ENCODE assay signal across 16 cellular contexts in the genomic region with DNA sequence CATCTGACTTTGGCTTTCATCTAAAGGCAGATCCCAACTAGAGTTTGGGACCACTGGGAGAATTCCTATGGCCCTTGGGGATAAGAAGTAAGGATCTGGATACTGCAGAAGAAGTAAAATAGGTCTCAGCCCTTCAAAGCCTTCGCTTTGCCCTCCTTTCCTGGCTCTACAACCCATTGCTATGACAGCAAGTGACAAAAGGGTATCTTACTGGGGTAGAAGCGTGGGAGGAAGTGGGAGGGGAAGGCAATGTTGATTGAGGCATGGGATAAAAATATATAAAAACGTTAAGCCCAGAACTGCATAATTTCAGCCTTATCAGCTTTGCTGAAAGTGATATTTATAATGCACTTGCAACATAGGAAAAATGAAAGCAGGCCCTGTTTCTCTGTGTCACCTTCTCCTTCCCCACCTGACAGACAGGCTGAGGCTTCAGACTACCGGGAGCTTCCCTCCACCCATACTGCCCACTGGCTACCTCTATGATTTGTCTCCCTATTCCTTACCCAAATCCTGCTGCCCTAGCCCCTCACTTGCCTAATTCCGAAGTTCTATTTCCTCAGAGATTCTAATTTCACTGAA. TPM values are rescaled to one million over a fixed set of nuclear protein-coding genes. Genes with fewer than 3 reads are reported as not detected.
A peak's percentile ranks its signal among the peaks of the same experiment; 100 is the strongest.
DNase-seq lines count a peak whose midpoint lies in the region; ATAC-seq and TF ChIP-seq lines count a peak whose summit lies in the region.
"Had no signal": no experiment of that assay in that cellular context is flagged by ENCODE, and none has a peak within 500 bp of the region (broad histone marks: within the 10 kb centered on the region; RNA-seq: fewer than 3 reads in every experiment).

No MANE protein-coding gene starts in this region.

- no peak overlapping the region for H2AFZ ChIP-seq in mammary epithelial cell (ENCODE audit: low read depth, low read length)
- H2AFZ ChIP-seq: PC-9 had no signal

- H3K4me3 ChIP-seq in NB4 (ENCODE audit: low read depth, low read length) (no peak overlapping the region), stomach (no peak overlapping the region), mammary epithelial cell (replicated peaks in 1 of 3; ENCODE audit: insufficient read depth in 1 of 3, low read depth in 2 of 3, low read length in 3 of 3) (no peak overlapping the region)
- H3K4me3 ChIP-seq: PC-9, psoas muscle had no signal

- H3K36me3 ChIP-seq in stomach = no peaks in the 10 kb centered on the region
- no peaks in the 10 kb centered on the region for H3K36me3 ChIP-seq in mammary epithelial cell (ENCODE audit: insufficient read depth, low read length)

- H3K9me3 ChIP-seq in stomach (no peaks in the 10 kb centered on the region), mammary epithelial cell (replicated peaks; ENCODE audit: insufficient read depth, low read length) (no peaks in the 10 kb centered on the region)
- H3K9me3 ChIP-seq: psoas muscle had no signal

- H3K4me1 Mint-ChIP-seq in activated T-cell treated with anti-CD3 and anti-CD28 coated beads, Interleukin-2, amount 50 U/mL, for 72 hours (ENCODE audit: low read depth) = peaks cover 62% of the 10 kb centered on the region
- peaks cover 18% of the 10 kb centered on the region for H3K4me1 Mint-ChIP-seq in stimulated activated memory B cell treated with anti-CD40 and anti-IgM and Interleukin-4, amounts not matched to agents 10 μg/mL and 1 μg/mL and 100 μg/mL, for 72 hours

- TF ChIP-seq EP300 in stomach (IDR thresholded peaks at IDR 0.05) = no peak

- no peaks in the 10 kb centered on the region for H4K20me1 ChIP-seq in mammary epithelial cell (ENCODE audit: insufficient read depth, low read length)

- H3K79me2 ChIP-seq in mammary epithelial cell (ENCODE audit: insufficient read depth, low read length) = no peaks in the 10 kb centered on the region

- no peak overlapping the region for H3K9ac ChIP-seq in mammary epithelial cell (ENCODE audit: insufficient read depth, low read length)

- TF ChIP-seq POLR2A in NB4 (IDR thresholded peaks at IDR 0.05; ENCODE audit: extremely low read depth, insufficient read length) (no peak), stomach (IDR thresholded peaks at IDR 0.05) (no peak)

- dilution Hi-C loops in mammary epithelial cell (cut with HindIII; ENCODE audit: low sequenced_read_pairs) = no loop called here

- no peak for TF ChIP-seq CTCF in NB4 (IDR thresholded peaks at IDR 0.05; ENCODE audit: low read depth, low read length)
- no peak for TF ChIP-seq CTCF in stomach (IDR thresholded peaks at IDR 0.05)
- TF ChIP-seq CTCF in mammary epithelial cell (conservative IDR thresholded peaks at IDR 0.05 in 1 of 2, IDR thresholded peaks at IDR 0.05 in 1 of 2; ENCODE audit: extremely low read depth in 1 of 2, insufficient read depth in 1 of 2, low read depth in 1 of 2, low read length in 2 of 2) = no peak

- 60 to 76% (median 65%) methylated on average over 5 of the region's 5 CpGs for WGBS in stomach, 5 donors
- WGBS in mammary epithelial cell (ENCODE audit: low coverage, missing lambda C conversion rate) = 85% methylated on average over 5 of the region's 5 CpGs

- H3K9me3 Mint-ChIP-seq in activated T-cell treated with anti-CD3 and anti-CD28 coated beads, Interleukin-2, amount 50 U/mL, for 72 hours = no peaks in the 10 kb centered on the region
- no peaks in the 10 kb centered on the region for H3K9me3 Mint-ChIP-seq in stimulated activated memory B cell treated with anti-CD40 and anti-IgM and Interleukin-4, amounts not matched to agents 10 μg/mL and 1 μg/mL and 100 μg/mL, for 72 hours
- H3K9me3 Mint-ChIP-seq: HFFc6 had no signal

- BruUV-seq in mammary epithelial cell (replicated peaks; lab: Mats Ljungman, UMichigan) = no TSS peak

- no peaks in the 10 kb centered on the region for H3K36me3 Mint-ChIP-seq in activated T-cell treated with anti-CD3 and anti-CD28 coated beads, Interleukin-2, amount 50 U/mL, for 72 hours (ENCODE audit: insufficient read depth in 2 of 2)
- H3K36me3 Mint-ChIP-seq in stimulated activated memory B cell treated with anti-CD40 and anti-IgM and Interleukin-4, amounts not matched to agents 10 μg/mL and 1 μg/mL and 100 μg/mL, for 72 hours = no peaks in the 10 kb centered on the region

- in situ Hi-C loops in mammary epithelial cell (cut with MboI; ENCODE audit: low sequenced_read_pairs in 2 of 2) = no loop called here

- H3K4me1 ChIP-seq in stomach (peaks cover 0 to 11% (median 5%) of the 10 kb centered on the region in 4 donors), mammary epithelial cell (ENCODE audit: insufficient read depth, low read length) (no peaks in the 10 kb centered on the region)

- CTCF ChIA-PET in mammary epithelial cell (lab: Charles Lee; ENCODE audit: low non-redundant PET) = no interaction called here

- ATAC-seq in activated T-cell treated with anti-CD3 and anti-CD28 coated beads, Interleukin-2, amount 50 U/mL, for 72 hours (replicated peaks in 1 of 2) = peak; percentile 29 to 32
- ATAC-seq in stimulated activated memory B cell treated with anti-CD40 and anti-IgM and Interleukin-4, amounts not matched to agents 10 μg/mL and 1 μg/mL and 100 μg/mL, for 72 hours = no peak
- ATAC-seq in GM18873 (IDR thresholded peaks at IDR 0.05; ENCODE audit: low FRiP score, unreplicated experiment) = no peak
- ATAC-seq: left ventricle myocardium superior, psoas muscle had no signal

- no peak overlapping the region for H3K27ac Mint-ChIP-seq in activated T-cell treated with anti-CD3 and anti-CD28 coated beads, Interleukin-2, amount 50 U/mL, for 72 hours
- peak overlapping the region; percentile 47 for H3K27ac Mint-ChIP-seq in stimulated activated memory B cell treated with anti-CD40 and anti-IgM and Interleukin-4, amounts not matched to agents 10 μg/mL and 1 μg/mL and 100 μg/mL, for 72 hours
- H3K27ac Mint-ChIP-seq: HFFc6 had no signal

- intact Hi-C loops in stomach (cut with DNase I; ENCODE audit: low total_unique reads) (no loop called here), mammary epithelial cell (cut with micrococcal nuclease) (no loop called here)

- H3K27me3 ChIP-seq in stomach (no peaks in the 10 kb centered on the region), mammary epithelial cell (ENCODE audit: insufficient read depth, low read length) (no peaks in the 10 kb centered on the region)

- peak; percentile 24 to 27 for DNase-seq in activated CD4-positive, alpha-beta T cell treated with anti-CD3 and anti-CD28 coated beads for 4 hours
- DNase-seq in activated CD4-positive, alpha-beta T cell treated with anti-CD3 and anti-CD28 coated beads, Interleukin-2, amount 50 U/mL, for 1 hour = no peak
- DNase-seq in NB4 (ENCODE audit: low read depth) (peak; percentile 13), stomach (no peak), mammary epithelial cell (no peak)
- DNase-seq in activated T-cell treated with anti-CD3 and anti-CD28 coated beads, Interleukin-2, amount 50 U/mL, for 72 hours = no peak
- DNase-seq: central memory CD4-positive, alpha-beta T cell; foreskin fibroblast; HFFc6; left ventricle myocardium superior; NCI-H1694 treated with DMSO at 0.1 percent for 48 hours; NCI-H510A treated with DMSO at 0.1 percent for 48 hours; PC-9; psoas muscle had no signal

- no peak overlapping the region for H3K4me2 ChIP-seq in mammary epithelial cell (ENCODE audit: insufficient read depth, low read depth, low read length)
- H3K4me2 ChIP-seq: PC-9 had no signal

- H3K27ac ChIP-seq in stomach = no peak overlapping the region
- H3K27ac ChIP-seq in mammary epithelial cell (ENCODE audit: insufficient read depth, low read depth, low read length) = no peak overlapping the region
- H3K27ac ChIP-seq: PC-9, psoas muscle had no signal

- H3K4me3 Mint-ChIP-seq in activated T-cell treated with anti-CD3 and anti-CD28 coated beads, Interleukin-2, amount 50 U/mL, for 72 hours = peak overlapping the region; percentile 50 to 64
- no peak overlapping the region for H3K4me3 Mint-ChIP-seq in stimulated activated memory B cell treated with anti-CD40 and anti-IgM and Interleukin-4, amounts not matched to agents 10 μg/mL and 1 μg/mL and 100 μg/mL, for 72 hours
- H3K4me3 Mint-ChIP-seq: HFFc6 had no signal

- no peaks in the 10 kb centered on the region for H3K27me3 Mint-ChIP-seq in activated T-cell treated with anti-CD3 and anti-CD28 coated beads, Interleukin-2, amount 50 U/mL, for 72 hours (ENCODE audit: low read depth)
- H3K27me3 Mint-ChIP-seq in stimulated activated memory B cell treated with anti-CD40 and anti-IgM and Interleukin-4, amounts not matched to agents 10 μg/mL and 1 μg/mL and 100 μg/mL, for 72 hours = no peaks in the 10 kb centered on the region

RNA-seq across cellular contexts. Expression of a gene that starts 14.9 kb away (rescaled TPM):
- 100 to 1,000 TPM in 1 of 2 donors, 10 to 100 TPM in 1; 94.6 to 110 TPM for total RNA-seq in activated T-cell treated with anti-CD3 and anti-CD28 coated beads, Interleukin-2, amount 50 U/mL, for 72 hours
- 10 to 100 TPM in 4 of 5 donors, 1 to 10 TPM in 1; 5.2 to 46.4 (median 39.7) TPM for total RNA-seq in stomach
- polyA plus RNA-seq in stomach = 1 to 10 TPM; 4.5 to 6.3 (median 6.3) TPM
- total RNA-seq in mammary epithelial cell = 10 to 100 TPM; 23.7 to 29.1 TPM
- polyA plus RNA-seq in mammary epithelial cell = 15.1 TPM
- 71.3 TPM for polyA minus RNA-seq in mammary epithelial cell

Comparison
In these comparisons a context has a peak if more than half of its experiments do, and no peak if none do; other contexts are left out.
1. DNase-seq: peak in activated CD4-positive, alpha-beta T cell treated with anti-CD3 and anti-CD28 coated beads for 4 hours (2 of 2) and NB4 (single experiment); none in activated CD4-positive, alpha-beta T cell treated with anti-CD3 and anti-CD28 coated beads, Interleukin-2, amount 50 U/mL, for 1 hour (single experiment), activated T-cell treated with anti-CD3 and anti-CD28 coated beads, Interleukin-2, amount 50 U/mL, for 72 hours (0 of 2), stomach (single experiment) and mammary epithelial cell (single experiment).
2. ATAC-seq: peak in activated T-cell treated with anti-CD3 and anti-CD28 coated beads, Interleukin-2, amount 50 U/mL, for 72 hours (2 of 2); none in stimulated activated memory B cell treated with anti-CD40 and anti-IgM and Interleukin-4, amounts not matched to agents 10 μg/mL and 1 μg/mL and 100 μg/mL, for 72 hours (single experiment) and GM18873 (single experiment).